In genomic region chr7:116045532-116045931, GRCh38 we compare ENCODE assay signal across 8 cellular contexts. TPM values are rescaled to one million over a fixed set of nuclear protein-coding genes. Genes with fewer than 3 reads are reported as not detected.
"Had no signal": no experiment of that assay in that cellular context is flagged by ENCODE, and none has a peak within 500 bp of the region (broad histone marks: within the 10 kb centered on the region; RNA-seq: fewer than 3 reads in every experiment).

No MANE protein-coding gene starts in this region.

- DNase-seq: GDM1, GF-D8 had no signal

- ATAC-seq: GM12878 had no signal

- H3K4me3 ChIP-seq: GM12878 had no signal

- FAIRE-seq: G401.6, GM12878, GM12891, GM18507, GM19239 had no signal

RNA-seq across cellular contexts. Expression of gene TFEC, which starts 15.0 kb away (rescaled TPM):
- total RNA-seq: G401 had no signal
